In the genomic region with DNA sequence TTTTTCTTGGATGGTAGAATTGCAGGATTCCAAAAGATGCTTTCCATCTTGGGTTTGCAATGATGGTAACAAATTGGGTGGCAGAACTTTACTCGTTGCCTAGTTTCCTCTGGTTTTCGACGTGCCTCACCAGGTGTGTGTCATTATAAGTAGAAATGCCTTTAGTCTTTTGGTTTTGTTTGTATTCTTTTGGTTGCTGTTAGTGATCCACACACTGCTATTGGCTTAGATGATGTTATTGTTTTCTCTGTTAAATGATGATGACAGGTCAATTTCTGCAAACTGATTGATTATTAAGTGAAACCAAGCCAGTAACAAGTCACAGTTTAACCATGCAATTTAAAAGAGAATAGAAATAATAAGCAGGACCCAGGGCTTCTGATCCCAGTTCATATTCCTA, we compare ENCODE assay signal across 22 cellular contexts. TPM values are rescaled to one million over a fixed set of nuclear protein-coding genes. Genes with fewer than 3 reads are reported as not detected.
"Had no signal": no experiment of that assay in that cellular context is flagged by ENCODE, and none has a peak within 500 bp of the region (broad histone marks: within the 10 kb centered on the region; RNA-seq: fewer than 3 reads in every experiment).

No MANE protein-coding gene starts in this region.

- ATAC-seq: HepG2, Panc1 had no signal

- DNase-seq: Karpas-422, KG1, NCI-H1092, NCI-H1105 treated with DMSO at 0.1 percent for 48 hours, NCI-H1417 treated with DMSO at 0.1 percent for 48 hours, NCI-H146, NCI-H1694 treated with DMSO at 0.1 percent for 48 hours, NCI-H1930, NCI-H2081, NCI-H2107, NCI-H2227 treated with DMSO at 0.1 percent for 48 hours, NCI-H524, NCI-H526 treated with DMSO at 0.1 percent for 48 hours, NCI-H748 treated with DMSO at 0.1 percent for 48 hours, SHP77, SK-N-SH, SW 1271 had no signal

- H3K9ac ChIP-seq: SK-N-SH had no signal

- H3K9me3 ChIP-seq: MG63, SK-N-SH had no signal

- H3K4me2 ChIP-seq: SK-N-SH had no signal

- FAIRE-seq: HepG2 had no signal

- H3K36me3 ChIP-seq: MG63 had no signal

- H3K27ac ChIP-seq: RWPE1 had no signal

- H3K4me3 ChIP-seq: MG63 had no signal

- H3K27me3 ChIP-seq: MG63 had no signal

RNA-seq across cellular contexts. Expression of gene ANKRD29, which starts 20.4 kb away (rescaled TPM):
- total RNA-seq: HepG2, HT1080 had no signal
- polyA plus RNA-seq: HepG2 had no signal
